ENCODE assay signal across 37 cellular contexts in the genomic region with DNA sequence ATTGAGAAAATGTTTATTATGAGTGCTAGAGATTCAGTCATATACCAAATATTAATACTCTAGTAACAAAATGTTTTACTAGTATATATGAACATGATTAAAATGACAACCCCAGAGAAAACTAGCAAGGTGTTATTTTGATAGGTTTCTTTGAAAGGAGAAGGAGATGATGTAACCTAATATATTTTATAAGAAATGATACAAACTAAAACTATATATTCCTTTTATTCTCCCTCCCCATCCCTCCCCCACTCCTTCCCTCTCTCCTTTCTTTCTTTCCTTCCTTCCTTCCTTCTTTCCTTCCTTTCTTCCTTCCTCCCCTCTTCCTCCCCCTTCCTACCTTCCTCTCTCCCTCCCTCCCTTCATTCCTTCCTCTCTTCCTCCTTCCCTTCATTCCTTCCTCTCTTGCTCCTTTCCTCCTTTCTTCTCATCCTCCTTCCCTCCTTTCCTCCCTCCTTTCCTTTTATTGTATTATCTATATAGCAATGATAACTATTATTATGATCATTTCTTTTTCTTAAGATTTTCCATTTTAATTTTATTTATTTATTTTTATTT.
DNase-seq lines count a peak whose midpoint lies in the region; ATAC-seq, FAIRE-seq and TF ChIP-seq lines count a peak whose summit lies in the region.
"Had no signal": no experiment of that assay in that cellular context is flagged by ENCODE, and none has a peak within 500 bp of the region (broad histone marks: within the 10 kb centered on the region; RNA-seq: fewer than 3 reads in every experiment).

No MANE protein-coding gene starts in this region.

- H2AFZ ChIP-seq in HepG2 (ENCODE audit: low read length), result no peak overlapping the region
- no peak overlapping the region for H2AFZ ChIP-seq in GM12878 (ENCODE audit: control insufficient read depth, low read depth, low read length)
- H2AFZ ChIP-seq in K562 (ENCODE audit: low read depth, low read length), result no peak overlapping the region

- TF ChIP-seq POLR2A in HepG2 (IDR thresholded peaks at IDR 0.05; ENCODE audit: insufficient read depth in 1 of 2, low read depth in 2 of 2, low read length in 2 of 2) (no peak), right lobe of liver (IDR thresholded peaks at IDR 0.05) (no peak), GM12878 (IDR thresholded peaks at IDR 0.05; ENCODE audit: low read depth, low read length) (no peak), K562 (conservative IDR thresholded peaks at IDR 0.05) (no peak)

- no peak overlapping the region for H3K27ac Mint-ChIP-seq in type B pancreatic cell
- H3K27ac Mint-ChIP-seq: B cell; CD14-positive monocyte; CD4-positive, alpha-beta memory T cell; CD4-positive, alpha-beta T cell; CD4-positive, CD25-positive, alpha-beta regulatory T cell; CD8-positive, alpha-beta memory T cell; CD8-positive, alpha-beta T cell had no signal

- H3K4me2 ChIP-seq in HepG2 (ENCODE audit: low read depth, low read length) (no peak overlapping the region), GM12878 (ENCODE audit: control insufficient read depth, insufficient read depth) (no peak overlapping the region), K562 (ENCODE audit: insufficient read depth, low read length) (no peak overlapping the region)
- H3K4me2 ChIP-seq: A549; BLaER1; BLaER1 treated with 17β-estradiol and CSF1 and Interleukin-3, amounts not matched to agents 10 nM and 100 nM had no signal

- H3K9me3 ChIP-seq in HepG2 (ENCODE audit: low read length) (peaks cover 13% of the 10 kb centered on the region; the same call in 1 of the 2 replicates), right lobe of liver (no peaks in the 10 kb centered on the region), HEK293 (ENCODE audit: control insufficient read depth, insufficient read depth, low read depth, low read length) (no peaks in the 10 kb centered on the region), GM12878 (replicated peaks; ENCODE audit: control insufficient read depth, insufficient read depth, low read length) (peaks cover 4% of the 10 kb centered on the region), K562 (replicated peaks; ENCODE audit: control insufficient read depth, insufficient read depth, low read depth, low read length) (no peaks in the 10 kb centered on the region)
- H3K9me3 ChIP-seq: A549, BE2C, Caco-2 had no signal

- POLR2A ChIA-PET in HepG2 (lab: Yijun Ruan, JAX), result no interaction called here
- POLR2A ChIA-PET in HEK293 (lab: Yijun Ruan, JAX), result no interaction called here
- POLR2A ChIA-PET in GM12878 (lab: Charles Lee), result interaction anchor here (1.9 to 2.0 kb wide), 2 partner anchors 11 to 32 kb away, joined by 5 to 8 read pairs; no protein-coding TSS in a partner anchor
- POLR2A ChIA-PET in K562 (lab: Yijun Ruan, JAX), result no interaction called here

- BruUV-seq in HepG2 (replicated peaks; lab: Mats Ljungman, UMichigan), result no TSS peak
- BruUV-seq in GM12878 (replicated peaks; lab: Mats Ljungman, UMichigan), result no TSS peak
- no TSS peak for BruUV-seq in K562 (replicated peaks; lab: Mats Ljungman, UMichigan)

- H3K4me3 ChIP-seq in HepG2 (replicated peaks in 1 of 3; ENCODE audit: insufficient read depth in 1 of 3, low read depth in 2 of 3, low read length in 3 of 3) (no peak overlapping the region), right lobe of liver (no peak overlapping the region), HEK293 (ENCODE audit: low read depth, low read length) (no peak overlapping the region), GM12878 (no peak overlapping the region), K562 (no peak overlapping the region)
- H3K4me3 ChIP-seq: A549; BLaER1; BLaER1 treated with 17β-estradiol and CSF1 and Interleukin-3, amounts not matched to agents 10 nM and 100 nM had no signal

- no peaks in the 10 kb centered on the region for H3K36me3 Mint-ChIP-seq in type B pancreatic cell
- H3K36me3 Mint-ChIP-seq: CD14-positive monocyte; CD4-positive, alpha-beta memory T cell; CD4-positive, CD25-positive, alpha-beta regulatory T cell; CD8-positive, alpha-beta memory T cell; CD8-positive, alpha-beta T cell had no signal

- CTCF ChIA-PET in HepG2 (lab: Yijun Ruan, JAX; ENCODE audit: low intra/inter-chr PET ratio, low total read pairs) (no interaction called here), HEK293 (lab: Yijun Ruan, JAX) (no interaction called here), GM12878 (lab: Yijun Ruan, JAX) (no interaction called here), K562 (lab: Yijun Ruan, JAX; ENCODE audit: low intra/inter-chr PET ratio) (no interaction called here)

- RAD21 ChIA-PET in GM12878 (lab: Charles Lee; ENCODE audit: unreplicated experiment), result interaction anchor here (1.3 to 5.0 kb wide), 5 partner anchors 15 to 369 kb away, joined by 3 to 52 read pairs (median 14); no protein-coding TSS in a partner anchor

- peaks cover 4% of the 10 kb centered on the region for H3K9me3 Mint-ChIP-seq in type B pancreatic cell
- H3K9me3 Mint-ChIP-seq: CD4-positive, alpha-beta T cell had no signal

- no peaks in the 10 kb centered on the region for H3K36me3 ChIP-seq in HepG2 (replicated peaks in 1 of 2; ENCODE audit: control insufficient read depth in 1 of 2, insufficient read depth in 2 of 2, low read length in 2 of 2)
- H3K36me3 ChIP-seq in right lobe of liver, result no peaks in the 10 kb centered on the region
- no peaks in the 10 kb centered on the region for H3K36me3 ChIP-seq in HEK293 (ENCODE audit: control insufficient read depth in 2 of 2, insufficient read depth in 1 of 2, low read length in 2 of 2)
- no peaks in the 10 kb centered on the region for H3K36me3 ChIP-seq in GM12878 (ENCODE audit: control insufficient read depth in 2 of 2, insufficient read depth in 2 of 2, low read length in 1 of 2)
- no peaks in the 10 kb centered on the region for H3K36me3 ChIP-seq in K562 (ENCODE audit: control insufficient read depth, insufficient read depth, low read length)
- H3K36me3 ChIP-seq: BE2C; BLaER1; BLaER1 treated with 17β-estradiol and CSF1 and Interleukin-3, amounts not matched to agents 10 nM and 100 nM had no signal

- H3K27me3 Mint-ChIP-seq in type B pancreatic cell, result no peaks in the 10 kb centered on the region
- H3K27me3 Mint-ChIP-seq: B cell; CD4-positive, alpha-beta memory T cell; CD4-positive, alpha-beta T cell; CD4-positive, CD25-positive, alpha-beta regulatory T cell; CD8-positive, alpha-beta memory T cell had no signal

- H3K9ac ChIP-seq in HepG2 (ENCODE audit: insufficient read depth, low read depth, low read length), result no peak overlapping the region
- H3K9ac ChIP-seq in GM12878 (ENCODE audit: control insufficient read depth, insufficient read depth, low read length), result no peak overlapping the region
- no peak overlapping the region for H3K9ac ChIP-seq in K562 (ENCODE audit: insufficient read depth in 1 of 2, low read depth in 2 of 2, low read length in 2 of 2)
- H3K9ac ChIP-seq: BLaER1; BLaER1 treated with 17β-estradiol and CSF1 and Interleukin-3, amounts not matched to agents 10 nM and 100 nM had no signal

- H3K27ac ChIP-seq in HepG2 (ENCODE audit: extremely low read length, insufficient read depth, low read length) (no peak overlapping the region), right lobe of liver (no peak overlapping the region), HEK293 (ENCODE audit: extremely low read depth, low read depth, low read length) (no peak overlapping the region), GM12878 (ENCODE audit: control insufficient read depth, insufficient read depth) (no peak overlapping the region), K562 (ENCODE audit: extremely low read depth, low read depth, low read length) (no peak overlapping the region)
- H3K27ac ChIP-seq: 22Rv1; A549; BLaER1; BLaER1 treated with 17β-estradiol and CSF1 and Interleukin-3, amounts not matched to agents 10 nM and 100 nM; C4-2B had no signal

- H3K27me3 ChIP-seq in HepG2 (ENCODE audit: control insufficient read depth in 1 of 2, insufficient read depth in 2 of 2, low read length in 2 of 2), result no peaks in the 10 kb centered on the region
- H3K27me3 ChIP-seq in right lobe of liver, result no peaks in the 10 kb centered on the region
- H3K27me3 ChIP-seq in GM12878 (replicated peaks in 1 of 2; ENCODE audit: control insufficient read depth in 2 of 2, insufficient read depth in 2 of 2, low read length in 1 of 2), result no peaks in the 10 kb centered on the region
- H3K27me3 ChIP-seq in K562 (ENCODE audit: control insufficient read depth in 2 of 2, insufficient read depth in 2 of 2, low read length in 2 of 2), result no peaks in the 10 kb centered on the region
- H3K27me3 ChIP-seq: BE2C; BLaER1; BLaER1 treated with 17β-estradiol and CSF1 and Interleukin-3, amounts not matched to agents 10 nM and 100 nM had no signal

- TF ChIP-seq CTCF in HepG2 (CRISPR knock-in tag; IDR thresholded peaks at IDR 0.05) (no peak), right lobe of liver (IDR thresholded peaks at IDR 0.05) (no peak), HEK293 (tag by site-specific recombination; IDR thresholded peaks at IDR 0.05) (no peak), GM12878 (IDR thresholded peaks at IDR 0.05 in 2 of 3, conservative IDR thresholded peaks at IDR 0.05 in 1 of 3; ENCODE audit: control insufficient read depth in 2 of 3, extremely low read depth in 1 of 3, insufficient read depth in 1 of 3, low read depth in 3 of 3, low read length in 3 of 3) (no peak), K562 (IDR thresholded peaks at IDR 0.05 in 2 of 3, conservative IDR thresholded peaks at IDR 0.05 in 1 of 3; ENCODE audit: insufficient read depth in 2 of 3, low read depth in 1 of 3, low read length in 3 of 3) (no peak), type B pancreatic cell (conservative IDR thresholded peaks at IDR 0.05) (no peak)

- in situ Hi-C loops in HepG2 (cut with HindIII; ENCODE audit: extremely low pct_ligation_motif_present, low pct_unique_long_range_greater_than_20kb), result no loop called here
- in situ Hi-C loops in GM12878 (cut with MboI), result no loop called here
- in situ Hi-C loops in K562 (cut with MboI), result no loop called here

- no peak overlapping the region for H3K4me3 Mint-ChIP-seq in type B pancreatic cell
- H3K4me3 Mint-ChIP-seq: B cell; CD14-positive monocyte; CD4-positive, alpha-beta memory T cell; CD4-positive, alpha-beta T cell; CD4-positive, CD25-positive, alpha-beta regulatory T cell; CD8-positive, alpha-beta memory T cell; CD8-positive, alpha-beta T cell had no signal

- FAIRE-seq in HepG2 (lab: Jason Lieb, UNC) (no peak), GM12878 (lab: Jason Lieb, UNC) (no peak), K562 (lab: Jason Lieb, UNC) (no peak)
- FAIRE-seq: A204.1, A549, D721Med had no signal

- intact Hi-C loops in HepG2 (cut with micrococcal nuclease; ENCODE audit: unreplicated experiment) (no loop called here), right lobe of liver (cut with DNase I) (no loop called here), GM12878 (cut with micrococcal nuclease; ENCODE audit: unreplicated experiment) (no loop called here), K562 (cut with micrococcal nuclease) (no loop called here)

- ATAC-seq in HepG2 (no peak), right lobe of liver (no peak), GM12878 (no peak), K562 (no peak), HG02970 (IDR thresholded peaks at IDR 0.05; ENCODE audit: low FRiP score, unreplicated experiment) (no peak)
- ATAC-seq: A549; CD8-positive, alpha-beta T cell had no signal

- no peaks in the 10 kb centered on the region for H3K79me2 ChIP-seq in HepG2 (ENCODE audit: insufficient read depth, low read length)
- H3K79me2 ChIP-seq in GM12878 (ENCODE audit: control insufficient read depth, insufficient read depth, low read length), result no peaks in the 10 kb centered on the region
- no peaks in the 10 kb centered on the region for H3K79me2 ChIP-seq in K562 (ENCODE audit: control insufficient read depth, insufficient read depth, low read length)

- no peaks in the 10 kb centered on the region for H3K4me1 Mint-ChIP-seq in type B pancreatic cell (ENCODE audit: unreplicated experiment)
- H3K4me1 Mint-ChIP-seq: CD14-positive monocyte; CD4-positive, alpha-beta memory T cell; CD4-positive, CD25-positive, alpha-beta regulatory T cell; CD8-positive, alpha-beta memory T cell had no signal

- no peak for TF ChIP-seq RAD21 in HepG2 (CRISPR knock-in tag; IDR thresholded peaks at IDR 0.05)
- TF ChIP-seq RAD21 in GM12878 (IDR thresholded peaks at IDR 0.05; ENCODE audit: insufficient read depth, low read depth, low read length), result no peak
- TF ChIP-seq RAD21 in K562 (CRISPR knock-in tag; conservative IDR thresholded peaks at IDR 0.05 in 1 of 2, IDR thresholded peaks at IDR 0.05 in 1 of 2), result no peak

- DNase-seq in HepG2 (ENCODE audit: low spot score), result no peak
- no peak for DNase-seq in right lobe of liver
- DNase-seq in GM12878 (ENCODE audit: low read depth, low spot score), result no peak
- DNase-seq in K562 (ENCODE audit: extremely low read depth in 1 of 4, low spot score in 3 of 4), result no peak
- DNase-seq in type B pancreatic cell (ENCODE audit: extremely low spot score, unreplicated experiment), result no peak
- no peak for DNase-seq in SKM-1 treated with dmso at 0.1 percent for 144 hours (lab: John Stamatoyannopoulos, UW; ENCODE audit: unreplicated experiment)
- DNase-seq: 8988T; ACHN; AML-193; BE2C; C1 segment of cervical spinal cord; Caco-2; Calu3; CD4-positive, alpha-beta memory T cell; CD4-positive, alpha-beta T cell; CD4-positive, CD25-positive, alpha-beta regulatory T cell; CD8-positive, alpha-beta memory T cell; CD8-positive, alpha-beta T cell; COR-L47; DMS 273 treated with DMSO at 0.1 percent for 48 hours; DMS153; DMS53; DMS79; DMS79 treated with DMSO at 0.1 percent for 48 hours; DND-41; EL had no signal

- H3K4me1 ChIP-seq in HepG2 (ENCODE audit: insufficient read depth, low read length) (no peaks in the 10 kb centered on the region), right lobe of liver (no peaks in the 10 kb centered on the region), HEK293 (ENCODE audit: control insufficient read depth, insufficient read depth, low read length) (no peaks in the 10 kb centered on the region), GM12878 (ENCODE audit: control insufficient read depth, insufficient read depth, low read length) (peaks cover 12% of the 10 kb centered on the region), K562 (replicated peaks in 1 of 2; ENCODE audit: control insufficient read depth in 2 of 2, insufficient read depth in 2 of 2, low read length in 2 of 2) (no peaks in the 10 kb centered on the region)
- H3K4me1 ChIP-seq: A549; BE2C; BLaER1; BLaER1 treated with 17β-estradiol and CSF1 and Interleukin-3, amounts not matched to agents 10 nM and 100 nM; Caco-2 had no signal

- H4K20me1 ChIP-seq in HepG2 (ENCODE audit: insufficient read depth, low read length) (no peaks in the 10 kb centered on the region), GM12878 (ENCODE audit: control insufficient read depth, insufficient read depth) (no peaks in the 10 kb centered on the region), K562 (replicated peaks; ENCODE audit: control insufficient read depth, insufficient read depth, low read length) (no peaks in the 10 kb centered on the region)
- H4K20me1 ChIP-seq: BLaER1; BLaER1 treated with 17β-estradiol and CSF1 and Interleukin-3, amounts not matched to agents 10 nM and 100 nM had no signal

- no peaks in the 10 kb centered on the region for H3K9me1 ChIP-seq in K562 (ENCODE audit: control insufficient read depth, insufficient read depth, low read length)

- SMC1A ChIA-PET in GM12878 (lab: Charles Lee; ENCODE audit: uncharacterized antibody, unreplicated experiment), result interaction anchor here (1.0 to 8.0 kb wide), 9 partner anchors 13 to 214 kb away, joined by 3 to 69 read pairs (median 11); a partner anchor contains a TSS

- no peak for TF ChIP-seq EP300 in HepG2 (IDR thresholded peaks at IDR 0.05; ENCODE audit: low read depth in 2 of 2, low read length in 2 of 2)
- TF ChIP-seq EP300 in HepG2 (CRISPR knock-in tag; IDR thresholded peaks at IDR 0.05; ENCODE audit: borderline replicate concordance), result no peak
- no peak for TF ChIP-seq EP300 in GM12878 (IDR thresholded peaks at IDR 0.05; ENCODE audit: borderline replicate concordance in 1 of 2, control insufficient read depth in 1 of 2, low read depth in 2 of 2, low read length in 2 of 2)
- TF ChIP-seq EP300 in K562 (IDR thresholded peaks at IDR 0.05; ENCODE audit: low read length), result no peak
